Comparison of ENCODE assay signal across 19 cellular contexts in genomic region chr10:120432209-120432608, GRCh38. TPM values are rescaled to one million over a fixed set of nuclear protein-coding genes. Genes with fewer than 3 reads are reported as not detected.
DNase-seq lines count a peak whose midpoint lies in the region; ATAC-seq and TF ChIP-seq lines count a peak whose summit lies in the region.
"Had no signal": no experiment of that assay in that cellular context is flagged by ENCODE, and none has a peak within 500 bp of the region (broad histone marks: within the 10 kb centered on the region; RNA-seq: fewer than 3 reads in every experiment).

No MANE protein-coding gene starts in this region.

- in situ Hi-C loops in astrocyte of the spinal cord (cut with HindIII; ENCODE audit: low sequenced_read_pairs), result no loop called here

- H3K4me3 ChIP-seq in astrocyte of the spinal cord (ENCODE audit: low read depth, low read length), result no peak overlapping the region

- peaks cover 52% of the 10 kb centered on the region for H3K4me1 Mint-ChIP-seq in HFFc6 (ENCODE audit: low read depth)

- no peak overlapping the region for H3K27ac Mint-ChIP-seq in HFFc6
- H3K27ac Mint-ChIP-seq: H9, T-cell had no signal

- ATAC-seq in HG03196 (IDR thresholded peaks at IDR 0.05; ENCODE audit: unreplicated experiment), result no peak
- ATAC-seq: Panc1, T-cell had no signal

- peaks cover 4% of the 10 kb centered on the region for H3K27me3 Mint-ChIP-seq in HFFc6 (ENCODE audit: insufficient read depth)

- peak; percentile 5 for DNase-seq in NCI-H2171 treated with DMSO at 0.1 percent for 48 hours (lab: John Stamatoyannopoulos, UW)
- DNase-seq in NCI-H2171 (lab: John Stamatoyannopoulos, UW), result no peak
- peak; percentile 28 for DNase-seq in HFFc6
- DNase-seq in astrocyte of the spinal cord (ENCODE audit: low read depth, low spot score), result peak; percentile 35
- DNase-seq in renal cortical epithelial cell (ENCODE audit: low read depth), result peak; percentile 50
- no peak for DNase-seq in stimulated activated naive CD4-positive, alpha-beta T cell (lab: John Stamatoyannopoulos, UW)
- no peak for DNase-seq in HuH-7 (ENCODE audit: low spot score)
- DNase-seq: C1 segment of cervical spinal cord, H9, KBM-7, NCI-H1105, NCI-H2107, NCI-H446 treated with DMSO at 0.1 percent for 48 hours, NCI-H774, Right ventricle myocardium superior, SK-N-SH, T-cell had no signal

- no peak for TF ChIP-seq CTCF in HFFc6 (IDR thresholded peaks at IDR 0.05)
- TF ChIP-seq CTCF in astrocyte of the spinal cord (IDR thresholded peaks at IDR 0.05; ENCODE audit: low read depth, low read length), result no peak

- H3K36me3 Mint-ChIP-seq in HFFc6 (ENCODE audit: low read depth), result peaks cover 8% of the 10 kb centered on the region
- H3K36me3 Mint-ChIP-seq: T-cell had no signal

- no peaks in the 10 kb centered on the region for H3K9me3 Mint-ChIP-seq in HFFc6
- H3K9me3 Mint-ChIP-seq: H9, T-cell had no signal

- no peak overlapping the region for H3K4me3 Mint-ChIP-seq in HFFc6
- H3K4me3 Mint-ChIP-seq: H9, T-cell had no signal

RNA-seq across cellular contexts. Expression of gene PLPP4, which starts 24.8 kb away (rescaled TPM):
- 10 to 100 TPM; 12.2 to 31.1 (median 16.9) TPM for total RNA-seq in HFFc6 (2021; fragmentation: NEBNext Ultra II Directional; extraction: Animal tissue kit (Norgen Biotek cat#: 25700))
- 20.0 and 30.3 TPM in 2 replicates for total RNA-seq in renal cortical epithelial cell
- total RNA-seq: H9, Right ventricle myocardium superior, T-cell had no signal

Comparison
In these comparisons a context has a peak if more than half of its experiments do, and no peak if none do; other contexts are left out.
1. DNase-seq: peak in NCI-H2171 treated with DMSO at 0.1 percent for 48 hours (single experiment), HFFc6 (single experiment), astrocyte of the spinal cord (single experiment) and renal cortical epithelial cell (single experiment); none in NCI-H2171 (single experiment), stimulated activated naive CD4-positive, alpha-beta T cell (0 of 6) and HuH-7 (single experiment).